8 cellular contexts compared by ENCODE assay signal in the genomic region with DNA sequence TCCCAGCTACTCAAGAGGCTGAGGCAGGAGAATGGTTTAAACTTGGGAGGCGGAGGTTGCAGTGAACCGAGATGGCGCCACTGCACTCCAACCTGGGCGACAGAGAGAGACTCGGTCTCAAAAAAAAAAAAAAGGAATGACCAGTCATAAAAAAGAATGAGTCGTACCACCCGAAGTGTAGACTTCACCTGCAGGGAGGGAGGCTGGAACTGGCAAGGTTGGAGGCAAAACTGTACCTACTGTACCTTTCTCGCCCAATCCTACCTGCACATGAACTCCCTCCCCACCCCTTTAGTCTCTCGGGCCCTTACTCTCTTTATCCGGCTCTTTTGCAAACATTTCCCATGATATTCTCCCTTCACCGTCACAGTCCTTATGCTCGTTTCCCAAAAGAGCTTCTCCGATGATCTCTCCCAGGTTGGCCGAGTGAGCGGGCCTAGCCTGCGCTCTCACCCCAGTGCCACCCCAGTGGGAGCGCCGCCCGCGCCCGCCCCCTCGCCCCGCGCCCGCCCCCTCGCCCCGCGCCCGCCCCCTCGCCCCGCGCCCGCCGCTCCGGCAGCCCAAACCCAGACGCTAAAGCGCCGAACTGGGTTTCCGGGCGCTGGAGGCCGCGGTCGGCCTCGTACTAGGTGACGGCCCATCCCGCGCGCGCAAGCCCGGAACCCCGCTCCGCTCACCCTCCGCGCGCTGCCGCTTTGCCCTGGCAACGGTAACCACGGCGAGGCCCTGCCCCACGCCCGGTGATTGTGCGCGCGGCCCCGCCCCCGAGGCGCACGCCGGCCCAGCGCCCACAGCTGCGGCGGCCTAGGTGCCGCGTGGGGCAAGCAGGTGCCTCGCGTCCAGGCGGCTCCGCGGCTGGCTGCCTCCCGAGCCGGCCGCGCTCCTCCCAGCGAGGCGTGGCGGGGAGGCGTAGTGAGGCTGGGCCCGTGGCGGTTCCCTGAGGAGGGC. TPM values are rescaled to one million over a fixed set of nuclear protein-coding genes. Genes with fewer than 3 reads are reported as not detected.
DNase-seq lines count a peak whose midpoint lies in the region; ATAC-seq and TF ChIP-seq lines count a peak whose summit lies in the region.

Gene SMKR1 (plus strand): TSS at position 772 of the 948 bp plus-strand sequence. CDS start 294 bp downstream, outside the sequence.

- peak within 1 kb of the TSS in 1 of 2 donors; percentile 43 for H3K9ac ChIP-seq in colonic mucosa (ENCODE audit: low read depth in 2 of 2, low read length in 2 of 2)

- H3K27me3 ChIP-seq in colonic mucosa (peaks cover 5% of the 10 kb centered on the region), lower lobe of right lung (ENCODE audit: low read depth) (peaks cover 10% of the 10 kb centered on the region)

- no peaks in the 10 kb centered on the region for H3K27me3 Mint-ChIP-seq in activated CD4-positive, alpha-beta T cell treated with anti-CD3 and anti-CD28 coated beads for 36 hours

- no peaks in the 10 kb centered on the region for H3K9me3 Mint-ChIP-seq in activated CD4-positive, alpha-beta T cell treated with anti-CD3 and anti-CD28 coated beads for 36 hours (ENCODE audit: low read depth)

- TF ChIP-seq CTCF in colonic mucosa (IDR thresholded peaks at IDR 0.05) (no peak), lower lobe of right lung (IDR thresholded peaks at IDR 0.05) (no peak)

- H3K4me3 ChIP-seq in colonic mucosa, result peak within 1 kb of the TSS; percentile 46
- H3K4me3 ChIP-seq in lower lobe of right lung, result peak within 1 kb of the TSS; percentile 65

- H3K9me3 ChIP-seq in colonic mucosa, result no peaks in the 10 kb centered on the region
- H3K9me3 ChIP-seq in lower lobe of right lung, result no peaks in the 10 kb centered on the region

- no peaks in the 10 kb centered on the region for H3K36me3 Mint-ChIP-seq in activated CD4-positive, alpha-beta T cell treated with anti-CD3 and anti-CD28 coated beads for 36 hours (ENCODE audit: low read depth)

- H3K4me1 ChIP-seq in colonic mucosa (no peaks in the 10 kb centered on the region), lower lobe of right lung (peaks cover 10% of the 10 kb centered on the region)

- H3K4me1 Mint-ChIP-seq in activated CD4-positive, alpha-beta T cell treated with anti-CD3 and anti-CD28 coated beads for 36 hours, result peaks cover 9% of the 10 kb centered on the region

- DNase-seq in ACHN, result peak; percentile 93
- peak; percentile 88 for DNase-seq in NCI-H2196 (lab: John Stamatoyannopoulos, UW; ENCODE audit: unreplicated experiment)
- DNase-seq in activated CD4-positive, alpha-beta T cell treated with anti-CD3 and anti-CD28 coated beads for 36 hours, result peak; percentile 91
- DNase-seq in colonic mucosa, result peak; percentile 79
- DNase-seq in lower lobe of right lung, result peak; percentile 91
- peak; percentile 83 to 86 (median 85) for DNase-seq in stimulated activated CD4-positive, alpha-beta T cell treated with anti-CD3 and anti-CD28 coated beads, TNF-alpha, amount 100 ng/mL, for 1 hour (ENCODE audit: low read depth in 3 of 3, low spot score in 1 of 3)

- ATAC-seq in GM18861 (IDR thresholded peaks at IDR 0.05; ENCODE audit: unreplicated experiment) (peak; percentile 82), HG03064 (IDR thresholded peaks at IDR 0.05; ENCODE audit: low read depth, unreplicated experiment) (peak; percentile 69), lower lobe of right lung (peak; percentile 97 to 98)
- ATAC-seq in activated CD4-positive, alpha-beta T cell treated with anti-CD3 and anti-CD28 coated beads for 36 hours, result peak; percentile 95

- peak within 1 kb of the TSS; percentile 73 for H3K27ac Mint-ChIP-seq in activated CD4-positive, alpha-beta T cell treated with anti-CD3 and anti-CD28 coated beads for 36 hours

- CTCF ChIA-PET in activated CD4-positive, alpha-beta T cell treated with anti-CD3 and anti-CD28 coated beads for 36 hours (lab: Charles Lee), result interaction anchor here (0.6 kb wide), 1 partner anchor 15 kb away, joined by 3 read pairs; no protein-coding TSS in a partner anchor

- in situ Hi-C loops in ACHN (cut with HindIII; ENCODE audit: low pct_ligation_motif_present, low pct_unique_long_range_greater_than_20kb, low sequenced_read_pairs), result no loop called here

- POLR2A ChIA-PET in activated CD4-positive, alpha-beta T cell treated with anti-CD3 and anti-CD28 coated beads for 36 hours (lab: Charles Lee), result interaction anchor here (1.4 kb wide), 1 partner anchor 65 kb away, joined by 4 read pairs; no protein-coding TSS in a partner anchor

- intact Hi-C loops in activated CD4-positive, alpha-beta T cell treated with anti-CD3 and anti-CD28 coated beads for 36 hours (cut with DNase I, micrococcal nuclease), result loop anchor here (1.0 to 10.0 kb wide), 8 partner anchors 29 to 447 kb away; partner anchors contain the start of genes NRF1 (in 2 of the 2) and STRIP2 (in 1 of the 2)
- intact Hi-C loops in colonic mucosa (cut with DNase I) (no loop called here), lower lobe of right lung (cut with DNase I) (no loop called here)

- H3K36me3 ChIP-seq in colonic mucosa, result no peaks in the 10 kb centered on the region
- no peaks in the 10 kb centered on the region for H3K36me3 ChIP-seq in lower lobe of right lung

- peak within 1 kb of the TSS; percentile 71 for H3K4me3 Mint-ChIP-seq in activated CD4-positive, alpha-beta T cell treated with anti-CD3 and anti-CD28 coated beads for 36 hours

- H3K27ac ChIP-seq in colonic mucosa, result no peak within 1 kb of the TSS
- H3K27ac ChIP-seq in lower lobe of right lung, result peak within 1 kb of the TSS; percentile 18

RNA-seq across cellular contexts. Expression of gene SMKR1, which starts in this region (rescaled TPM):
- 1 to 10 TPM; 2.3 to 2.7 TPM for total RNA-seq in activated CD4-positive, alpha-beta T cell treated with anti-CD3 and anti-CD28 coated beads for 36 hours
- under 1 TPM in 1 of 2 donors, not detected in 1; 0.32 TPM for total RNA-seq in colonic mucosa
- 1.1 TPM for total RNA-seq in lower lobe of right lung

Comparison
In these comparisons a context has a peak if more than half of its experiments do, and no peak if none do; other contexts are left out.
1. Peak in DNase-seq and H3K4me3 ChIP-seq in colonic mucosa; RNA of the gene not detected or under 1 TPM.
2. intact Hi-C loops: an anchor here in activated CD4-positive, alpha-beta T cell treated with anti-CD3 and anti-CD28 coated beads for 36 hours (1.0 to 10.0 kb wide); none called in colonic mucosa and lower lobe of right lung.